Comparison of ENCODE assay signal across 20 cellular contexts in the genomic region with DNA sequence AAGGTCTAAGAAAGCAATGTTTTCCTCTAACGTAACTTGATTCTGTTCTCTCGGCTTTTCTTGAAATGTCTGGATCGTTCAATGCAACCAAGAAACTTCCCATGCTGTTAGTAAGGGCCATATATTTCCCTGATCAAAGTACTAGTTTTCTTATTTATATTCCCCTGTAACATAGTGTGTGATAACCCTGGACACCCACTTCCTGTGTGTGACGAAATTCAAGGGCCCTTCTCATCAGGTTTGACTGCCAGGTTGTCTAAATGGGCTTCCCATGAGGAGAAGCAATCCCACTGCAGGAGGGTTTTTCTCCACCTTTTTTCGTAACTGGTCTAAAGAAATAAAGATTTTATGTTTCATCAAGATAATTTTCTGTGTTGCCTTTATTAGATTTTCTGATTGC.
"Had no signal": no experiment of that assay in that cellular context is flagged by ENCODE, and none has a peak within 500 bp of the region (broad histone marks: within the 10 kb centered on the region; RNA-seq: fewer than 3 reads in every experiment).

No MANE protein-coding gene starts in this region.

- H3K9me3 ChIP-seq: heart left ventricle, ovary, right atrium auricular region, tibial artery, upper lobe of left lung, vagina had no signal

- H3K9me3 Mint-ChIP-seq: natural killer cell, neural crest cell had no signal

- H3K4me1 ChIP-seq: heart left ventricle, right atrium auricular region, tibial artery, upper lobe of left lung, vagina had no signal

- H3K27ac ChIP-seq: dorsolateral prefrontal cortex, heart left ventricle, ovary, right atrium auricular region, tibial artery, upper lobe of left lung, vagina had no signal

- H3K36me3 ChIP-seq: heart left ventricle, ovary, right atrium auricular region, tibial artery, upper lobe of left lung, vagina had no signal

- H3K4me3 Mint-ChIP-seq: natural killer cell, neural crest cell had no signal

- H3K27ac Mint-ChIP-seq: natural killer cell had no signal

- H3K27me3 ChIP-seq: dorsolateral prefrontal cortex, heart left ventricle, ovary, right atrium auricular region, upper lobe of left lung, vagina had no signal

- ATAC-seq: esophagus mucosa had no signal

- H3K4me3 ChIP-seq: dorsolateral prefrontal cortex, heart left ventricle, ovary, right atrium auricular region, tibial artery, upper lobe of left lung, vagina had no signal

- DNase-seq: cortex of kidney; dorsolateral prefrontal cortex; effector CD8-positive, alpha-beta T cell; heart left ventricle; hippocampal formation; kidney glomerular epithelial cell; mammary epithelial cell; natural killer cell; nucleus accumbens; ovary; small intestine; stimulated activated CD4-positive, alpha-beta T cell treated with anti-CD3 and anti-CD28 coated beads, Interleukin-12 subunit alpha, Interleukin-12 subunit beta, amount 100 ng/mL, for 4 hours; stimulated activated CD4-positive, alpha-beta T cell treated with anti-CD3 and anti-CD28 coated beads, Interleukin-2, amount 100 ng/mL, for 48 hours; stimulated activated naive CD4-positive, alpha-beta T cell treated with Interleukin-2 at 50 U/mL for 16 hours; tibial artery had no signal

- H3K36me3 Mint-ChIP-seq: natural killer cell had no signal
